In the genomic region with DNA sequence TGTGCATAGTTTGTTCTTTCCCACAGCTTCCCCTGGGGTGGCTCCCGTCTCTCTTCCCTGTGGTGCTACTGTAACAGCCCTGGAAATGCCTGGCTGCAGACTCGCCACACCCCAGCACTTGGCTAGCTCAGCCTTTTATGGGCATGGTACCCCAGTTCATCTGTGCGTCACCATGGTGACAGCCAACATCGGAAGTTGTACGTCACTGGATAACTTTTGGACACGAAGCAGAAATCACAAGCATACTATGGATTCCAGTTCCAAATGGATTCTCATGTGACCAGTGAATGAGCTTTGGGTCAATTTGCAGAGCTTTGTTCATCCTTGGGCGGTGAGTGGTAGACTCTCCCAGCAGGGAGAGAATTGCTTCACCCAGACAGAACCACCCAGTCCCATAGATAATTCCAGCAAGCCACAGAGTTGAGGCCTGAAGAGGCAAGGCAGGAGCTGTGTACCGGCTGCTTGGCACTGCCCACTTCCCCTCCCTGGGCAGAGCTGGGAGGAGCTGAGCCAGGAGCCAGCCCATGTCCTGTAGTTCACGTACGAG, we compare ENCODE assay signal across 1 cellular context.
TF ChIP-seq lines count a peak whose summit lies in the region.

No MANE protein-coding gene starts in this region.

TF ChIP-seq in WTC11, 78 proteins besides CTCF, POLR2A, EP300 and RAD21 (continued from another document):
- TF ChIP-seq, protein P1, sequence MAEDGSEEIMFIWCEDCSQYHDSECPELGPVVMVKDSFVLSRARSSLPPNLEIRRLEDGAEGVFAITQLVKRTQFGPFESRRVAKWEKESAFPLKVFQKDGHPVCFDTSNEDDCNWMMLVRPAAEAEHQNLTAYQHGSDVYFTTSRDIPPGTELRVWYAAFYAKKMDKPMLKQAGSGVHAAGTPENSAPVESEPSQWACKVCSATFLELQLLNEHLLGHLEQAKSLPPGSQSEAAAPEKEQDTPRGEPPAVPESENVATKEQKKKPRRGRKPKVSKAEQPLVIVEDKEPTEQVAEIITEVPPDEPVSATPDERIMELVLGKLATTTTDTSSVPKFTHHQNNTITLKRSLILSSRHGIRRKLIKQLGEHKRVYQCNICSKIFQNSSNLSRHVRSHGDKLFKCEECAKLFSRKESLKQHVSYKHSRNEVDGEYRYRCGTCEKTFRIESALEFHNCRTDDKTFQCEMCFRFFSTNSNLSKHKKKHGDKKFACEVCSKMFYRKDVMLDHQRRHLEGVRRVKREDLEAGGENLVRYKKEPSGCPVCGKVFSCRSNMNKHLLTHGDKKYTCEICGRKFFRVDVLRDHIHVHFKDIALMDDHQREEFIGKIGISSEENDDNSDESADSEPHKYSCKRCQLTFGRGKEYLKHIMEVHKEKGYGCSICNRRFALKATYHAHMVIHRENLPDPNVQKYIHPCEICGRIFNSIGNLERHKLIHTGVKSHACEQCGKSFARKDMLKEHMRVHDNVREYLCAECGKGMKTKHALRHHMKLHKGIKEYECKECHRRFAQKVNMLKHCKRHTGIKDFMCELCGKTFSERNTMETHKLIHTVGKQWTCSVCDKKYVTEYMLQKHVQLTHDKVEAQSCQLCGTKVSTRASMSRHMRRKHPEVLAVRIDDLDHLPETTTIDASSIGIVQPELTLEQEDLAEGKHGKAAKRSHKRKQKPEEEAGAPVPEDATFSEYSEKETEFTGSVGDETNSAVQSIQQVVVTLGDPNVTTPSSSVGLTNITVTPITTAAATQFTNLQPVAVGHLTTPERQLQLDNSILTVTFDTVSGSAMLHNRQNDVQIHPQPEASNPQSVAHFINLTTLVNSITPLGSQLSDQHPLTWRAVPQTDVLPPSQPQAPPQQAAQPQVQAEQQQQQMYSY (CRISPR knock-in tag; IDR thresholded peaks at IDR 0.05): no peak
- TF ChIP-seq ZNF219 (CRISPR knock-in tag; IDR thresholded peaks at IDR 0.05; ENCODE audit: borderline replicate concordance) (no peak), SOX15 (CRISPR knock-in tag; IDR thresholded peaks at IDR 0.05) (no peak)
